Comparison of ENCODE assay signal across 1 cellular context in genomic region chr5:155735388-155735787, GRCh38.
TF ChIP-seq lines count a peak whose summit lies in the region.

No MANE protein-coding gene starts in this region.

TF ChIP-seq in GM23338, 12 proteins besides CTCF, POLR2A, EP300 and RAD21 (continued from another document):
- TF ChIP-seq REST (IDR thresholded peaks at IDR 0.05; ENCODE audit: unreplicated experiment) = no peak
